In genomic region chr17:47253541-47254402, GRCh38 we compare ENCODE assay signal across 8 cellular contexts.
DNase-seq lines count a peak whose midpoint lies in the region; ATAC-seq and TF ChIP-seq lines count a peak whose summit lies in the region.

Gene ITGB3 (plus strand): TSS chr17:47253827. CDS start chr17:47253862, 35 bp downstream.

- no peaks in the 10 kb centered on the region for H3K9me3 ChIP-seq in mucosa of stomach (ENCODE audit: control insufficient read depth, low read length)

- H3K4me3 ChIP-seq in AG04449 (ENCODE audit: low read depth, low read length) (peak within 1 kb of the TSS; percentile 73), epithelial cell of esophagus (ENCODE audit: low read length) (peak within 1 kb of the TSS; percentile 34), mucosa of stomach (ENCODE audit: low read length) (peak within 1 kb of the TSS; percentile 19)

- peak within 1 kb of the TSS; percentile 55 for H3K9ac ChIP-seq in mucosa of stomach (ENCODE audit: low read length)

- H3K36me3 ChIP-seq in mucosa of stomach (ENCODE audit: control insufficient read depth, insufficient read depth, low read length), result no peaks in the 10 kb centered on the region

- peaks cover 4% of the 10 kb centered on the region for H3K4me1 ChIP-seq in mucosa of stomach (ENCODE audit: control insufficient read depth, insufficient read depth, low read length)

- ATAC-seq in GM18867 (IDR thresholded peaks at IDR 0.05; ENCODE audit: unreplicated experiment), result peak; percentile 95
- ATAC-seq in HG03159 (IDR thresholded peaks at IDR 0.05; ENCODE audit: unreplicated experiment), result peak; percentile 87

- POLR2A ChIA-PET in AG04449 (lab: Yijun Ruan, JAX), result interaction anchor here (1.2 kb wide), 1 partner anchor 14 kb away, joined by 4 read pairs; no protein-coding TSS in a partner anchor

- peak; percentile 62 for TF ChIP-seq CTCF in AG04449 (IDR thresholded peaks at IDR 0.05; ENCODE audit: insufficient read depth, low read length, missing control alignments)
- no peak for TF ChIP-seq CTCF in epithelial cell of esophagus (IDR thresholded peaks at IDR 0.05; ENCODE audit: insufficient read depth, low read depth, low read length, missing control alignments)

- DNase-seq in AG04449 (ENCODE audit: low read depth, low spot score), result no peak
- DNase-seq in NCI-H774 (lab: John Stamatoyannopoulos, UW), result peak; percentile 17
- DNase-seq in activated CD8-positive, alpha-beta memory T cell treated with anti-CD3 and anti-CD28 coated beads, Interleukin-2, amount 50 U/mL, for 24 hours (ENCODE audit: extremely low read depth), result peak; percentile 6
- DNase-seq in epithelial cell of esophagus (ENCODE audit: low read depth), result peak; percentile 66
- DNase-seq in stimulated activated CD8-positive, alpha-beta memory T cell treated with anti-CD3 and anti-CD28 coated beads, Interleukin-7, amount 100 ng/mL, for 1 hour (ENCODE audit: low read depth in 2 of 2), result peak; percentile 24 to 33

- H3K27me3 ChIP-seq in mucosa of stomach (ENCODE audit: control insufficient read depth, insufficient read depth, low read length), result peaks cover 48% of the 10 kb centered on the region

- CTCF ChIA-PET in AG04449 (lab: Yijun Ruan, JAX), result interaction anchor here (1.0 to 3.0 kb wide), 2 partner anchors 11 kb away, joined by 6 to 23 read pairs; no protein-coding TSS in a partner anchor

Comparison
In these comparisons a context has a peak if more than half of its experiments do, and no peak if none do; other contexts are left out.
1. H3K4me3 ChIP-seq: peak in every context shown above with its lines; median percentile 73 in AG04449; 34 in epithelial cell of esophagus; 19 in mucosa of stomach.